1 cellular context compared by ENCODE assay signal in the genomic region with DNA sequence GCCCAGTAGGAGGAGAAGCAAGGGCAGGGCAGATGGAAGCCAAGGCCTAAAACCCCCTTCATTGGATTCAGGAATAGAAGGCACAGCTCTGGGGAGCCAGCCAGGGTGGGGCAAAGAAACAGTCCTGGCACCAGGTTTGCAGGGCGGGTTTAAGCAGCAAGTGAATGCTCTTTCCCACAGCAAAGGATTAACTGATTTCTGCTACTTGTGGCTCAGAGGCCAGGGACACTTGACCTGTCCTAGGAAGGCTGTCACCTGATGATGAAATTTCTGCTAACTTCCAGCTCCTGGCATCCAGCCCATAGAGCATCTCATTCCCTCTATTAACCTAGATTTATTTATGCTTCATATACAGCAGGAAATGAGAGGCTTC.
TF ChIP-seq lines count a peak whose summit lies in the region.

No MANE protein-coding gene starts in this region.

TF ChIP-seq in SK-N-SH treated with all-trans-retinoic acid at 6 μM for 48 hours, 23 proteins besides CTCF, POLR2A, EP300 and RAD21 (continued from another document):
- TF ChIP-seq ZNF565 (CRISPR knock-in tag; conservative IDR thresholded peaks at IDR 0.05; ENCODE audit: low read depth) (no peak), TOX (CRISPR knock-in tag; IDR thresholded peaks at IDR 0.05; ENCODE audit: borderline replicate concordance) (no peak), PPARA (CRISPR knock-in tag; IDR thresholded peaks at IDR 0.05; ENCODE audit: borderline replicate concordance) (no peak), ZNF70 (CRISPR knock-in tag; IDR thresholded peaks at IDR 0.05) (no peak)
- TF ChIP-seq, protein P1, sequence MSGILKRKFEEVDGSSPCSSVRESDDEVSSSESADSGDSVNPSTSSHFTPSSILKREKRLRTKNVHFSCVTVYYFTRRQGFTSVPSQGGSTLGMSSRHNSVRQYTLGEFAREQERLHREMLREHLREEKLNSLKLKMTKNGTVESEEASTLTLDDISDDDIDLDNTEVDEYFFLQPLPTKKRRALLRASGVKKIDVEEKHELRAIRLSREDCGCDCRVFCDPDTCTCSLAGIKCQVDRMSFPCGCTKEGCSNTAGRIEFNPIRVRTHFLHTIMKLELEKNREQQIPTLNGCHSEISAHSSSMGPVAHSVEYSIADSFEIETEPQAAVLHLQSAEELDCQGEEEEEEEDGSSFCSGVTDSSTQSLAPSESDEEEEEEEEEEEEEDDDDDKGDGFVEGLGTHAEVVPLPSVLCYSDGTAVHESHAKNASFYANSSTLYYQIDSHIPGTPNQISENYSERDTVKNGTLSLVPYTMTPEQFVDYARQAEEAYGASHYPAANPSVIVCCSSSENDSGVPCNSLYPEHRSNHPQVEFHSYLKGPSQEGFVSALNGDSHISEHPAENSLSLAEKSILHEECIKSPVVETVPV (CRISPR knock-in tag; IDR thresholded peaks at IDR 0.05), result no peak
- TF ChIP-seq, protein P2, sequence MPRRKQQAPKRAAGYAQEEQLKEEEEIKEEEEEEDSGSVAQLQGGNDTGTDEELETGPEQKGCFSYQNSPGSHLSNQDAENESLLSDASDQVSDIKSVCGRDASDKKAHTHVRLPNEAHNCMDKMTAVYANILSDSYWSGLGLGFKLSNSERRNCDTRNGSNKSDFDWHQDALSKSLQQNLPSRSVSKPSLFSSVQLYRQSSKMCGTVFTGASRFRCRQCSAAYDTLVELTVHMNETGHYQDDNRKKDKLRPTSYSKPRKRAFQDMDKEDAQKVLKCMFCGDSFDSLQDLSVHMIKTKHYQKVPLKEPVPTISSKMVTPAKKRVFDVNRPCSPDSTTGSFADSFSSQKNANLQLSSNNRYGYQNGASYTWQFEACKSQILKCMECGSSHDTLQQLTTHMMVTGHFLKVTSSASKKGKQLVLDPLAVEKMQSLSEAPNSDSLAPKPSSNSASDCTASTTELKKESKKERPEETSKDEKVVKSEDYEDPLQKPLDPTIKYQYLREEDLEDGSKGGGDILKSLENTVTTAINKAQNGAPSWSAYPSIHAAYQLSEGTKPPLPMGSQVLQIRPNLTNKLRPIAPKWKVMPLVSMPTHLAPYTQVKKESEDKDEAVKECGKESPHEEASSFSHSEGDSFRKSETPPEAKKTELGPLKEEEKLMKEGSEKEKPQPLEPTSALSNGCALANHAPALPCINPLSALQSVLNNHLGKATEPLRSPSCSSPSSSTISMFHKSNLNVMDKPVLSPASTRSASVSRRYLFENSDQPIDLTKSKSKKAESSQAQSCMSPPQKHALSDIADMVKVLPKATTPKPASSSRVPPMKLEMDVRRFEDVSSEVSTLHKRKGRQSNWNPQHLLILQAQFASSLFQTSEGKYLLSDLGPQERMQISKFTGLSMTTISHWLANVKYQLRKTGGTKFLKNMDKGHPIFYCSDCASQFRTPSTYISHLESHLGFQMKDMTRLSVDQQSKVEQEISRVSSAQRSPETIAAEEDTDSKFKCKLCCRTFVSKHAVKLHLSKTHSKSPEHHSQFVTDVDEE (CRISPR knock-in tag; IDR thresholded peaks at IDR 0.05), result no peak
TF ChIP-seq in SK-N-SH treated with all-trans-retinoic acid at 6 μM for 48 hours: peak in this region for 0.
